Comparison of ENCODE assay signal across 9 cellular contexts in genomic region chr12:10501031-10501430, GRCh38. TPM values are rescaled to one million over a fixed set of nuclear protein-coding genes. Genes with fewer than 3 reads are reported as not detected.
A peak's percentile ranks its signal among the peaks of the same experiment; 100 is the strongest.
DNase-seq lines count a peak whose midpoint lies in the region; ATAC-seq and TF ChIP-seq lines count a peak whose summit lies in the region.
"Had no signal": no experiment of that assay in that cellular context is flagged by ENCODE, and none has a peak within 500 bp of the region (broad histone marks: within the 10 kb centered on the region; RNA-seq: fewer than 3 reads in every experiment).

No MANE protein-coding gene starts in this region.

- H3K36me3 ChIP-seq in adipocyte (ENCODE audit: control insufficient read depth, insufficient read depth, low read length, severe bottlenecking), result no peaks in the 10 kb centered on the region
- H3K36me3 ChIP-seq in lung (ENCODE audit: control insufficient read depth in 2 of 2, insufficient read depth in 2 of 2, low read length in 2 of 2), result no peaks in the 10 kb centered on the region
- H3K36me3 ChIP-seq: right atrium auricular region had no signal

- peak; percentile 0 for TF ChIP-seq CTCF in lung (IDR thresholded peaks at IDR 0.05; ENCODE audit: control extremely low read depth, extremely low read depth)
- TF ChIP-seq CTCF in GM13976 (IDR thresholded peaks at IDR 0.05; ENCODE audit: borderline replicate concordance, control extremely low read depth, extremely low read depth, insufficient read depth, missing control alignments), result no peak

- H3K9me3 ChIP-seq in adipocyte (ENCODE audit: control insufficient read depth, low read length) (no peaks in the 10 kb centered on the region), lung (ENCODE audit: control insufficient read depth in 2 of 2, insufficient read depth in 1 of 2, low read length in 1 of 2) (peaks cover 0 to 3% of the 10 kb centered on the region in 2 donors)

- H3K4me1 ChIP-seq in adipocyte (ENCODE audit: control insufficient read depth, insufficient read depth, low read length), result peaks cover 5% of the 10 kb centered on the region
- H3K4me1 ChIP-seq in lung (ENCODE audit: control insufficient read depth in 2 of 2, insufficient read depth in 2 of 2, low read length in 2 of 2), result no peaks in the 10 kb centered on the region
- H3K4me1 ChIP-seq: right atrium auricular region had no signal

- in situ Hi-C loops in GM13976 (cut with MboI; ENCODE audit: low sequenced_read_pairs, unreplicated experiment), result no loop called here

- H3K27ac ChIP-seq in lung (ENCODE audit: low read depth in 1 of 2, low read length in 1 of 2), result no peak overlapping the region
- H3K27ac ChIP-seq: right atrium auricular region had no signal

- no peaks in the 10 kb centered on the region for H3K27me3 ChIP-seq in adipocyte (replicated peaks; ENCODE audit: control insufficient read depth, insufficient read depth, low read length)
- no peaks in the 10 kb centered on the region for H3K27me3 ChIP-seq in lung (ENCODE audit: control insufficient read depth, insufficient read depth)

- H3K4me3 ChIP-seq in adipocyte (ENCODE audit: low read length), result no peak overlapping the region
- no peak overlapping the region for H3K4me3 ChIP-seq in lung
- H3K4me3 ChIP-seq: right atrium auricular region had no signal

- peak; percentile 8 for DNase-seq in COLO829 (ENCODE audit: low spot score)
- peak; percentile 4 for DNase-seq in HuH-7.5 (ENCODE audit: low spot score)
- peak; percentile 57 for DNase-seq in adipocyte (ENCODE audit: low read depth)
- no peak for DNase-seq in lung (ENCODE audit: low spot score)
- DNase-seq in left lobe of liver (ENCODE audit: low spot score), result no peak
- no peak for DNase-seq in cerebellar nuclear complex (lab: John Stamatoyannopoulos, UW)
- DNase-seq in GM13976 (ENCODE audit: low spot score), result no peak

- ATAC-seq in lung (ENCODE audit: insufficient read depth, low FRiP score), result no peak
- ATAC-seq in left lobe of liver, result no peak
- no peak for ATAC-seq in HG02884 (IDR thresholded peaks at IDR 0.05; ENCODE audit: unreplicated experiment)

- H3K9ac ChIP-seq in adipocyte (ENCODE audit: low read length), result no peak overlapping the region

- WGBS in lung, 2 donors, result 47 to 64% methylated on average over 3 of the region's 3 CpGs

RNA-seq across cellular contexts. Expression of gene EIF2S3B, which starts 4.7 kb away (rescaled TPM):
- 1 to 10 TPM; 1.8 to 2.4 TPM for total RNA-seq in lung
- under 1 TPM; 0.06 to 0.38 TPM for polyA plus RNA-seq in lung
- total RNA-seq in left lobe of liver, result 0.20 TPM
- total RNA-seq: right atrium auricular region had no signal

RNA-seq across cellular contexts. Expression of gene KLRC1, which starts 47.9 kb away (rescaled TPM):
- 1 to 10 TPM in 1 of 2 donors, under 1 TPM in 1; 0.49 to 2.5 TPM for total RNA-seq in lung
- 1 to 10 TPM; 1.1 to 1.3 TPM for polyA plus RNA-seq in lung
- not detected for total RNA-seq in left lobe of liver

Comparison
In these comparisons a context has a peak if more than half of its experiments do, and no peak if none do; other contexts are left out.
1. DNase-seq: peak in COLO829 (single experiment), HuH-7.5 (single experiment) and adipocyte (single experiment); none in lung (single experiment), left lobe of liver (single experiment), cerebellar nuclear complex (0 of 2) and GM13976 (single experiment).